9 cellular contexts compared by ENCODE assay signal in genomic region chr2:163606878-163607277, GRCh38.
"Had no signal": no experiment of that assay in that cellular context is flagged by ENCODE, and none has a peak within 500 bp of the region (broad histone marks: within the 10 kb centered on the region; RNA-seq: fewer than 3 reads in every experiment).

No MANE protein-coding gene starts in this region.

- H3K4me3 Mint-ChIP-seq: HFFc6, IgD-negative memory B cell had no signal

- H3K4me3 ChIP-seq: GM23248, HAP-1 had no signal

- H3K4me1 Mint-ChIP-seq: IgD-negative memory B cell had no signal

- H3K9ac ChIP-seq: GM23248 had no signal

- H3K27ac Mint-ChIP-seq: HFFc6, IgD-negative memory B cell had no signal

- H3K36me3 ChIP-seq: HAP-1 had no signal

- ATAC-seq: HCT116, HepG2 had no signal

- H3K36me3 Mint-ChIP-seq: IgD-negative memory B cell had no signal

- H3K9me3 Mint-ChIP-seq: HFFc6 had no signal

- H3K27ac ChIP-seq: GM23248, HL-60 had no signal

- H2AFZ ChIP-seq: GM23248 had no signal

- DNase-seq: GM23248, GOT3, H7, HFFc6 had no signal

- H3K9me3 ChIP-seq: HAP-1 had no signal
